21 cellular contexts compared by ENCODE assay signal in genomic region chr21:41183575-41183974, GRCh38. TPM values are rescaled to one million over a fixed set of nuclear protein-coding genes. Genes with fewer than 3 reads are reported as not detected.
DNase-seq lines count a peak whose midpoint lies in the region; ATAC-seq and TF ChIP-seq lines count a peak whose summit lies in the region.
"Had no signal": no experiment of that assay in that cellular context is flagged by ENCODE, and none has a peak within 500 bp of the region (broad histone marks: within the 10 kb centered on the region; RNA-seq: fewer than 3 reads in every experiment).

No MANE protein-coding gene starts in this region.

- TF ChIP-seq CTCF in left ventricle myocardium inferior (IDR thresholded peaks at IDR 0.05; ENCODE audit: borderline replicate concordance) (no peak), WTC11 (IDR thresholded peaks at IDR 0.05) (no peak)

- H3K27me3 ChIP-seq in left ventricle myocardium inferior (ENCODE audit: low read depth) = no peaks in the 10 kb centered on the region
- H3K27me3 ChIP-seq in naive thymus-derived CD4-positive, alpha-beta T cell (ENCODE audit: control insufficient read depth in 2 of 2, insufficient read depth in 2 of 2, low read length in 2 of 2) = no peaks in the 10 kb centered on the region

- no peaks in the 10 kb centered on the region for H3K36me3 ChIP-seq in left ventricle myocardium inferior
- no peaks in the 10 kb centered on the region for H3K36me3 ChIP-seq in naive thymus-derived CD4-positive, alpha-beta T cell (ENCODE audit: control insufficient read depth in 2 of 3, insufficient read depth in 3 of 3, low read length in 3 of 3)

- DNase-seq in Right ventricle myocardium superior (no peak), left ventricle myocardium inferior (no peak), WTC11 (ENCODE audit: low spot score) (no peak), islet precursor cell (peak; percentile 84), NCI-H2171 treated with DMSO at 0.1 percent for 48 hours (lab: John Stamatoyannopoulos, UW) (no peak), AG08395 (ENCODE audit: low spot score) (no peak), SW 1271 (lab: John Stamatoyannopoulos, UW) (no peak)
- no peak for DNase-seq in naive thymus-derived CD4-positive, alpha-beta T cell
- DNase-seq: Calu3; CD8-positive, alpha-beta memory T cell; DMS153; KBM-7; NCI-H1092; NCI-H1436 treated with DMSO at 0.1 percent for 48 hours; NCI-H1930; NCI-H2227 treated with DMSO at 0.1 percent for 48 hours; NCI-H510A; NCI-H774; SHP77 had no signal

- no peak overlapping the region for H3K4me3 ChIP-seq in left ventricle myocardium inferior
- H3K4me3 ChIP-seq in naive thymus-derived CD4-positive, alpha-beta T cell (ENCODE audit: low read length) = no peak overlapping the region

- H3K27me3 Mint-ChIP-seq in WTC11 (ENCODE audit: low read depth) = no peaks in the 10 kb centered on the region
- H3K27me3 Mint-ChIP-seq in naive thymus-derived CD4-positive, alpha-beta T cell = peaks cover 3 to 35% (median 34%) of the 10 kb centered on the region in 5 donors

- H3K27ac ChIP-seq in left ventricle myocardium inferior (replicated peaks) = no peak overlapping the region
- H3K27ac ChIP-seq in naive thymus-derived CD4-positive, alpha-beta T cell (ENCODE audit: low read depth, low read length) = no peak overlapping the region
- H3K27ac ChIP-seq: C4-2B had no signal

- H3K9me3 ChIP-seq in left ventricle myocardium inferior (replicated peaks) = peaks cover 2% of the 10 kb centered on the region
- H3K9me3 ChIP-seq in naive thymus-derived CD4-positive, alpha-beta T cell (ENCODE audit: control insufficient read depth in 2 of 3, low read length in 3 of 3) = no peaks in the 10 kb centered on the region

- no peak overlapping the region for H3K27ac Mint-ChIP-seq in WTC11
- no peak overlapping the region for H3K27ac Mint-ChIP-seq in naive thymus-derived CD4-positive, alpha-beta T cell
- H3K27ac Mint-ChIP-seq: CD8-positive, alpha-beta memory T cell had no signal

- H3K4me3 Mint-ChIP-seq in WTC11 = no peak overlapping the region
- H3K4me3 Mint-ChIP-seq in naive thymus-derived CD4-positive, alpha-beta T cell = no peak overlapping the region
- H3K4me3 Mint-ChIP-seq: CD8-positive, alpha-beta memory T cell had no signal

- ATAC-seq in Right ventricle myocardium superior (ENCODE audit: poor library complexity) = peak; percentile 29
- ATAC-seq in WTC11 = peak; percentile 76
- ATAC-seq in naive thymus-derived CD4-positive, alpha-beta T cell = no peak

- POLR2A ChIA-PET in WTC11 (lab: Charles Lee) = no interaction called here
- POLR2A ChIA-PET in naive thymus-derived CD4-positive, alpha-beta T cell (lab: Charles Lee) = no interaction called here

- peaks cover 23% of the 10 kb centered on the region for H3K9me3 Mint-ChIP-seq in WTC11
- H3K9me3 Mint-ChIP-seq in naive thymus-derived CD4-positive, alpha-beta T cell = peaks cover 0 to 3% (median 0%) of the 10 kb centered on the region in 11 donors

- H3K36me3 Mint-ChIP-seq in WTC11 = peaks cover 15% of the 10 kb centered on the region
- no peaks in the 10 kb centered on the region for H3K36me3 Mint-ChIP-seq in naive thymus-derived CD4-positive, alpha-beta T cell
- H3K36me3 Mint-ChIP-seq: CD8-positive, alpha-beta memory T cell had no signal

- intact Hi-C loops in Right ventricle myocardium superior (cut with DNase I) = no loop called here
- intact Hi-C loops in left ventricle myocardium inferior (cut with micrococcal nuclease) = no loop called here
- intact Hi-C loops in naive thymus-derived CD4-positive, alpha-beta T cell (cut with micrococcal nuclease) = no loop called here

- H3K4me1 ChIP-seq in left ventricle myocardium inferior = peaks cover 19% of the 10 kb centered on the region
- H3K4me1 ChIP-seq in naive thymus-derived CD4-positive, alpha-beta T cell (ENCODE audit: control insufficient read depth in 2 of 2, insufficient read depth in 2 of 2, low read length in 2 of 2) = no peaks in the 10 kb centered on the region

- peaks cover 11% of the 10 kb centered on the region for H3K4me1 Mint-ChIP-seq in WTC11
- peaks cover 0 to 2% (median 0%) of the 10 kb centered on the region in 7 donors for H3K4me1 Mint-ChIP-seq in naive thymus-derived CD4-positive, alpha-beta T cell
- H3K4me1 Mint-ChIP-seq: CD8-positive, alpha-beta memory T cell had no signal

- CTCF ChIA-PET in WTC11 (lab: Charles Lee) = interaction anchor here (1.0 kb wide), 1 partner anchor 13 kb away, joined by 8 read pairs; no protein-coding TSS in a partner anchor
- CTCF ChIA-PET in naive thymus-derived CD4-positive, alpha-beta T cell (lab: Charles Lee) = no interaction called here

TF ChIP-seq in WTC11, 78 proteins besides CTCF, POLR2A, EP300 and RAD21:
- no peak for TF ChIP-seq ZNF232 (CRISPR knock-in tag; IDR thresholded peaks at IDR 0.05)
- no peak for TF ChIP-seq ZMAT4 (CRISPR knock-in tag; IDR thresholded peaks at IDR 0.05)
- TF ChIP-seq SOX15 (CRISPR knock-in tag; IDR thresholded peaks at IDR 0.05) = no peak
- no peak for TF ChIP-seq ZNF317 (CRISPR knock-in tag; IDR thresholded peaks at IDR 0.05; ENCODE audit: borderline replicate concordance, low read depth)

RNA-seq across cellular contexts. Expression of gene BACE2, which starts 15.6 kb away (rescaled TPM):
- total RNA-seq in Right ventricle myocardium superior = 11.4 TPM
- total RNA-seq in left ventricle myocardium inferior = 16.0 TPM
- total RNA-seq in WTC11 (2021) = 9.8 to 11.8 TPM (median 11.1 TPM) in 3 replicates
- total RNA-seq in naive thymus-derived CD4-positive, alpha-beta T cell = 1 to 10 TPM in 3 of 5 experiments, under 1 TPM in 1, not detected in 1; 0.03 to 3.6 (median 1.3) TPM
- 1 to 10 TPM in 1 of 2 donors, under 1 TPM in 1; 0.21 to 1.0 TPM for polyA plus RNA-seq in naive thymus-derived CD4-positive, alpha-beta T cell
- total RNA-seq: OCI-LY7 had no signal
